In genomic region chr11:128481135-128481534, GRCh38 we compare ENCODE assay signal across 9 cellular contexts.
DNase-seq lines count a peak whose midpoint lies in the region; ATAC-seq and TF ChIP-seq lines count a peak whose summit lies in the region.
"Had no signal": no experiment of that assay in that cellular context is flagged by ENCODE, and none has a peak within 500 bp of the region (broad histone marks: within the 10 kb centered on the region; RNA-seq: fewer than 3 reads in every experiment).

No MANE protein-coding gene starts in this region.

- peaks cover 97% of the 10 kb centered on the region for H3K4me1 Mint-ChIP-seq in activated naive CD4-positive, alpha-beta T cell treated with anti-CD3 and anti-CD28 coated beads for 36 hours (ENCODE audit: low read depth)

- peaks cover 98% of the 10 kb centered on the region for H3K36me3 Mint-ChIP-seq in activated naive CD4-positive, alpha-beta T cell treated with anti-CD3 and anti-CD28 coated beads for 36 hours (ENCODE audit: low read depth)

- H3K27me3 ChIP-seq in body of pancreas (no peaks in the 10 kb centered on the region), upper lobe of right lung (no peaks in the 10 kb centered on the region)

- DNase-seq in activated naive CD4-positive, alpha-beta T cell treated with anti-CD3 and anti-CD28 coated beads for 36 hours: no peak
- DNase-seq in activated naive CD4-positive, alpha-beta T cell treated with Interleukin-2 at 50 U/mL for 16 hours: no peak
- DNase-seq in body of pancreas (no peak), left lobe of liver (ENCODE audit: low spot score) (no peak), upper lobe of right lung (no peak), putamen (ENCODE audit: low spot score) (no peak), OCI-M1 (lab: John Stamatoyannopoulos, UW) (no peak), NCI-H2227 (lab: John Stamatoyannopoulos, UW; ENCODE audit: unreplicated experiment) (no peak)
- DNase-seq: retina had no signal

- H3K9me3 Mint-ChIP-seq in activated naive CD4-positive, alpha-beta T cell treated with anti-CD3 and anti-CD28 coated beads for 36 hours: no peaks in the 10 kb centered on the region

- H3K9me3 ChIP-seq in body of pancreas (no peaks in the 10 kb centered on the region), upper lobe of right lung (no peaks in the 10 kb centered on the region)

- 74 to 80% methylated on average over 2 of the region's 2 CpGs for WGBS in body of pancreas, 2 donors

- H3K4me3 ChIP-seq in body of pancreas (no peak overlapping the region), upper lobe of right lung (no peak overlapping the region)

- no peak overlapping the region for H3K27ac ChIP-seq in body of pancreas
- peak overlapping the region; percentile 79 for H3K27ac ChIP-seq in upper lobe of right lung

- H3K27ac Mint-ChIP-seq in activated naive CD4-positive, alpha-beta T cell treated with anti-CD3 and anti-CD28 coated beads for 36 hours: peak overlapping the region; percentile 95

- ATAC-seq in body of pancreas (peak; percentile 66), left lobe of liver (peak; percentile 32), upper lobe of right lung (peak; percentile 31)

- peaks cover 0 to 6% of the 10 kb centered on the region in 2 donors for H3K36me3 ChIP-seq in body of pancreas (replicated peaks in 1 of 2; ENCODE audit: insufficient read depth in 1 of 2, low read depth in 2 of 2)
- H3K36me3 ChIP-seq in upper lobe of right lung: peaks cover 69% of the 10 kb centered on the region

- intact Hi-C loops in activated naive CD4-positive, alpha-beta T cell treated with anti-CD3 and anti-CD28 coated beads for 36 hours (cut with micrococcal nuclease): no loop called here
- intact Hi-C loops in body of pancreas (cut with DNase I): no loop called here
- intact Hi-C loops in upper lobe of right lung (cut with DNase I): loop anchor here (10.0 kb wide), 1 partner anchor 186 kb away; no protein-coding TSS in a partner anchor

- no peaks in the 10 kb centered on the region for H3K27me3 Mint-ChIP-seq in activated naive CD4-positive, alpha-beta T cell treated with anti-CD3 and anti-CD28 coated beads for 36 hours (ENCODE audit: low read depth)

- no peak for TF ChIP-seq CTCF in body of pancreas (IDR thresholded peaks at IDR 0.05)
- no peak for TF ChIP-seq CTCF in upper lobe of right lung (IDR thresholded peaks at IDR 0.05)

- H3K4me1 ChIP-seq in body of pancreas (peaks cover 8% of the 10 kb centered on the region), upper lobe of right lung (peaks cover 75% of the 10 kb centered on the region)

- CTCF ChIA-PET in activated naive CD4-positive, alpha-beta T cell treated with anti-CD3 and anti-CD28 coated beads for 36 hours (lab: Charles Lee): interaction anchor here (0.9 to 3.6 kb wide), 7 partner anchors 10 to 191 kb away, joined by 3 to 16 read pairs (median 4); no protein-coding TSS in a partner anchor

- peak overlapping the region; percentile 68 for H3K4me3 Mint-ChIP-seq in activated naive CD4-positive, alpha-beta T cell treated with anti-CD3 and anti-CD28 coated beads for 36 hours

- no peak for TF ChIP-seq POLR2A in body of pancreas (IDR thresholded peaks at IDR 0.05)
